Comparison of ENCODE assay signal across 25 cellular contexts in genomic region chrX:153930011-153930910, GRCh38. TPM values are rescaled to one million over a fixed set of nuclear protein-coding genes. Genes with fewer than 3 reads are reported as not detected.
DNase-seq lines count a peak whose midpoint lies in the region; ATAC-seq, FAIRE-seq and TF ChIP-seq lines count a peak whose summit lies in the region.
"Had no signal": no experiment of that assay in that cellular context is flagged by ENCODE, and none has a peak within 500 bp of the region (broad histone marks: within the 10 kb centered on the region; RNA-seq: fewer than 3 reads in every experiment).

No MANE protein-coding gene starts in this region.

- H3K36me3 ChIP-seq in KOPT-K1 (ENCODE audit: insufficient read depth, low read length) = peaks cover 40% of the 10 kb centered on the region
- peaks cover 4% of the 10 kb centered on the region for H3K36me3 ChIP-seq in astrocyte (ENCODE audit: insufficient read depth, low read length)

- no peak overlapping the region for H3K4me2 ChIP-seq in astrocyte (ENCODE audit: low read length)

- H3K4me1 Mint-ChIP-seq in activated naive CD8-positive, alpha-beta T cell (ENCODE audit: low read depth) = peaks cover 21% of the 10 kb centered on the region
- H3K4me1 Mint-ChIP-seq in activated naive CD8-positive, alpha-beta T cell treated with anti-CD3 and anti-CD28 coated beads, Interleukin-2, amount 50 U/mL, for 24 hours = peaks cover 24% of the 10 kb centered on the region
- no peaks in the 10 kb centered on the region for H3K4me1 Mint-ChIP-seq in astrocyte (ENCODE audit: low read depth, unreplicated experiment)
- H3K4me1 Mint-ChIP-seq in stimulated activated naive B cell treated with anti-CD40 and anti-IgM and Interleukin-4, amounts not matched to agents 10 μg/mL and 1 μg/mL and 100 μg/mL, for 72 hours = peaks cover 35 to 48% of the 10 kb centered on the region in 2 donors

- peak overlapping the region; percentile 84 for H3K27ac ChIP-seq in KOPT-K1 (ENCODE audit: low read depth, low read length, poor library complexity, severe bottlenecking)
- H3K27ac ChIP-seq in astrocyte (ENCODE audit: low read depth, low read length) = no peak overlapping the region
- H3K27ac ChIP-seq: thyroid gland had no signal

- TF ChIP-seq CTCF in astrocyte (IDR thresholded peaks at IDR 0.05; ENCODE audit: insufficient read depth, low read depth, low read length) (no peak), GM13977 (IDR thresholded peaks at IDR 0.05; ENCODE audit: extremely low read depth, insufficient read depth, missing control alignments) (no peak)

- no peak for ATAC-seq in activated naive CD8-positive, alpha-beta T cell treated with anti-CD3 and anti-CD28 coated beads, Interleukin-2, amount 50 U/mL, for 24 hours
- ATAC-seq in stimulated activated naive B cell treated with anti-CD40 and anti-IgM and Interleukin-4, amounts not matched to agents 10 μg/mL and 1 μg/mL and 100 μg/mL, for 72 hours (replicated peaks) = no peak
- no peak for ATAC-seq in GM21737 (IDR thresholded peaks at IDR 0.05; ENCODE audit: unreplicated experiment)
- ATAC-seq: body of pancreas; Right ventricle myocardium inferior; stimulated activated memory B cell treated with anti-CD40 and anti-IgM and Interleukin-4, amounts not matched to agents 10 μg/mL and 1 μg/mL and 100 μg/mL, for 72 hours had no signal

- no peak overlapping the region for H3K4me3 ChIP-seq in astrocyte (ENCODE audit: insufficient read depth, low read depth, low read length)
- H3K4me3 ChIP-seq: body of pancreas, HAP-1, thyroid gland had no signal

- H3K9me3 ChIP-seq in KOPT-K1 (ENCODE audit: insufficient read depth, low read length, poor library complexity, severe bottlenecking) = no peaks in the 10 kb centered on the region
- no peaks in the 10 kb centered on the region for H3K9me3 ChIP-seq in astrocyte (ENCODE audit: insufficient read depth, low read depth, low read length)
- H3K9me3 ChIP-seq: body of pancreas, HAP-1, thyroid gland had no signal

- peaks cover 13% of the 10 kb centered on the region for H4K20me1 ChIP-seq in astrocyte (ENCODE audit: insufficient read depth, low read length)

- H3K4me3 Mint-ChIP-seq in activated naive CD8-positive, alpha-beta T cell = peak overlapping the region; percentile 20
- no peak overlapping the region for H3K4me3 Mint-ChIP-seq in activated naive CD8-positive, alpha-beta T cell treated with anti-CD3 and anti-CD28 coated beads, Interleukin-2, amount 50 U/mL, for 24 hours
- H3K4me3 Mint-ChIP-seq in astrocyte (ENCODE audit: unreplicated experiment) = no peak overlapping the region
- H3K4me3 Mint-ChIP-seq in stimulated activated naive B cell treated with anti-CD40 and anti-IgM and Interleukin-4, amounts not matched to agents 10 μg/mL and 1 μg/mL and 100 μg/mL, for 72 hours = peak overlapping the region; percentile 21 to 43
- H3K4me3 Mint-ChIP-seq: activated naive CD4-positive, alpha-beta T cell treated with anti-CD3 and anti-CD28 coated beads, Interleukin-2, amount 50 U/mL, for 24 hours; mesothelial cell of epicardium; stimulated activated memory B cell treated with anti-CD40 and anti-IgM and Interleukin-4, amounts not matched to agents 10 μg/mL and 1 μg/mL and 100 μg/mL, for 72 hours had no signal

- no peaks in the 10 kb centered on the region for H3K27me3 ChIP-seq in astrocyte (ENCODE audit: insufficient read depth, low read length)
- H3K27me3 ChIP-seq: body of pancreas, thyroid gland had no signal

- peaks cover 12% of the 10 kb centered on the region for H3K4me1 ChIP-seq in astrocyte (ENCODE audit: insufficient read depth, low read length)

- H3K79me2 ChIP-seq in astrocyte (ENCODE audit: insufficient read depth, low read length) = peaks cover 34% of the 10 kb centered on the region

- no peak for FAIRE-seq in astrocyte (lab: Jason Lieb, UNC)
- FAIRE-seq: colon, TTC549 had no signal

- H3K9ac ChIP-seq in astrocyte (ENCODE audit: low read length) = no peak overlapping the region

- H3K27ac Mint-ChIP-seq in activated naive CD8-positive, alpha-beta T cell = no peak overlapping the region
- H3K27ac Mint-ChIP-seq in activated naive CD8-positive, alpha-beta T cell treated with anti-CD3 and anti-CD28 coated beads, Interleukin-2, amount 50 U/mL, for 24 hours = no peak overlapping the region
- peak overlapping the region; percentile 41 for H3K27ac Mint-ChIP-seq in astrocyte (ENCODE audit: unreplicated experiment)
- H3K27ac Mint-ChIP-seq in stimulated activated naive B cell treated with anti-CD40 and anti-IgM and Interleukin-4, amounts not matched to agents 10 μg/mL and 1 μg/mL and 100 μg/mL, for 72 hours = peak overlapping the region; percentile 69
- H3K27ac Mint-ChIP-seq: activated naive CD4-positive, alpha-beta T cell treated with anti-CD3 and anti-CD28 coated beads, Interleukin-2, amount 50 U/mL, for 24 hours; mesothelial cell of epicardium; progenitor cell of endocrine pancreas had no signal

- no peaks in the 10 kb centered on the region for H3K27me3 Mint-ChIP-seq in activated naive CD8-positive, alpha-beta T cell
- no peaks in the 10 kb centered on the region for H3K27me3 Mint-ChIP-seq in activated naive CD8-positive, alpha-beta T cell treated with anti-CD3 and anti-CD28 coated beads, Interleukin-2, amount 50 U/mL, for 24 hours
- H3K27me3 Mint-ChIP-seq in astrocyte (ENCODE audit: low read depth, unreplicated experiment) = no peaks in the 10 kb centered on the region
- no peaks in the 10 kb centered on the region for H3K27me3 Mint-ChIP-seq in stimulated activated naive B cell treated with anti-CD40 and anti-IgM and Interleukin-4, amounts not matched to agents 10 μg/mL and 1 μg/mL and 100 μg/mL, for 72 hours
- H3K27me3 Mint-ChIP-seq: activated CD4-positive, alpha-beta T cell treated with anti-CD3 and anti-CD28 coated beads, Interleukin-2, amount 10 ng/mL, durations not matched to agents 24 days and 14 days; activated naive CD4-positive, alpha-beta T cell treated with anti-CD3 and anti-CD28 coated beads, Interleukin-2, amount 50 U/mL, for 24 hours; progenitor cell of endocrine pancreas; stimulated activated memory B cell treated with anti-CD40 and anti-IgM and Interleukin-4, amounts not matched to agents 10 μg/mL and 1 μg/mL and 100 μg/mL, for 72 hours had no signal

- peaks cover 2% of the 10 kb centered on the region for H3K36me3 Mint-ChIP-seq in activated naive CD8-positive, alpha-beta T cell
- H3K36me3 Mint-ChIP-seq in activated naive CD8-positive, alpha-beta T cell treated with anti-CD3 and anti-CD28 coated beads, Interleukin-2, amount 50 U/mL, for 24 hours (ENCODE audit: low read depth) = peaks cover 22% of the 10 kb centered on the region
- no peaks in the 10 kb centered on the region for H3K36me3 Mint-ChIP-seq in astrocyte (ENCODE audit: low read depth, unreplicated experiment)
- peaks cover 11 to 45% of the 10 kb centered on the region in 2 donors for H3K36me3 Mint-ChIP-seq in stimulated activated naive B cell treated with anti-CD40 and anti-IgM and Interleukin-4, amounts not matched to agents 10 μg/mL and 1 μg/mL and 100 μg/mL, for 72 hours

- no peak overlapping the region for H2AFZ ChIP-seq in astrocyte (ENCODE audit: low read depth, low read length)

- H3K9me3 Mint-ChIP-seq in activated naive CD8-positive, alpha-beta T cell (ENCODE audit: low read depth) = no peaks in the 10 kb centered on the region
- H3K9me3 Mint-ChIP-seq in activated naive CD8-positive, alpha-beta T cell treated with anti-CD3 and anti-CD28 coated beads, Interleukin-2, amount 50 U/mL, for 24 hours = no peaks in the 10 kb centered on the region
- H3K9me3 Mint-ChIP-seq in astrocyte (ENCODE audit: unreplicated experiment) = no peaks in the 10 kb centered on the region
- H3K9me3 Mint-ChIP-seq in stimulated activated naive B cell treated with anti-CD40 and anti-IgM and Interleukin-4, amounts not matched to agents 10 μg/mL and 1 μg/mL and 100 μg/mL, for 72 hours = no peaks in the 10 kb centered on the region
- H3K9me3 Mint-ChIP-seq: activated CD4-positive, alpha-beta T cell treated with anti-CD3 and anti-CD28 coated beads, Interleukin-2, amount 10 ng/mL, durations not matched to agents 24 days and 14 days; activated naive CD4-positive, alpha-beta T cell treated with anti-CD3 and anti-CD28 coated beads, Interleukin-2, amount 50 U/mL, for 24 hours; mesothelial cell of epicardium; stimulated activated memory B cell treated with anti-CD40 and anti-IgM and Interleukin-4, amounts not matched to agents 10 μg/mL and 1 μg/mL and 100 μg/mL, for 72 hours had no signal

- no peak for DNase-seq in activated naive CD8-positive, alpha-beta T cell treated with anti-CD3 and anti-CD28 coated beads, Interleukin-2, amount 50 U/mL, for 24 hours
- DNase-seq in astrocyte (ENCODE audit: low read depth) = no peak
- DNase-seq in stimulated activated naive B cell treated with anti-CD40 and anti-IgM and Interleukin-4, amounts not matched to agents 10 μg/mL and 1 μg/mL and 100 μg/mL, for 72 hours = no peak
- no peak for DNase-seq in GM13977 (ENCODE audit: low spot score)
- no peak for DNase-seq in AG08396 (ENCODE audit: low spot score)
- DNase-seq: activated CD4-positive, alpha-beta T cell treated with anti-CD3 and anti-CD28 coated beads, Interleukin-2, amount 10 ng/mL, durations not matched to agents 24 days and 14 days; body of pancreas; EL; glutamatergic neuron; MM.1S; NCI-H1436 treated with DMSO at 0.1 percent for 48 hours; NCI-H524 treated with DMSO at 0.1 percent for 48 hours; SW 1271; thyroid gland had no signal

- in situ Hi-C loops in GM13977 (cut with MboI; ENCODE audit: low pct_unique_long_range_greater_than_20kb, low sequenced_read_pairs, unreplicated experiment) = loop anchor here (25.0 kb wide), 1 partner anchor 968 kb away; no protein-coding TSS in a partner anchor

RNA-seq across cellular contexts. Expression of gene ARHGAP4, which starts 4.2 kb away (rescaled TPM):
- total RNA-seq in astrocyte = 3.9 and 4.3 TPM in 2 replicates

RNA-seq across cellular contexts. Expression of gene NAA10, which starts 4.6 kb away (rescaled TPM):
- total RNA-seq in astrocyte = 134 and 144 TPM in 2 replicates

RNA-seq across cellular contexts. Expression of gene RENBP, which starts 14.2 kb away (rescaled TPM):
- total RNA-seq in astrocyte = 1.7 and 2.2 TPM in 2 replicates

RNA-seq across cellular contexts. Expression of gene AVPR2, which starts 25.8 kb away (rescaled TPM):
- total RNA-seq in astrocyte = not detected in 2 replicates
- total RNA-seq: activated CD4-positive, alpha-beta T cell treated with anti-CD3 and anti-CD28 coated beads, Interleukin-2, amount 10 ng/mL, durations not matched to agents 24 days and 14 days; mesothelial cell of epicardium; progenitor cell of endocrine pancreas had no signal

RNA-seq across cellular contexts. Expression of gene HCFC1, which starts 41.4 kb away (rescaled TPM):
- 58.1 and 61.2 TPM in 2 replicates for total RNA-seq in astrocyte

Comparison
In these comparisons a context has a peak if more than half of its experiments do, and no peak if none do; other contexts are left out.
1. H3K4me3 Mint-ChIP-seq: peak in activated naive CD8-positive, alpha-beta T cell (single experiment) and stimulated activated naive B cell treated with anti-CD40 and anti-IgM and Interleukin-4, amounts not matched to agents 10 μg/mL and 1 μg/mL and 100 μg/mL, for 72 hours (2 of 2); none in activated naive CD8-positive, alpha-beta T cell treated with anti-CD3 and anti-CD28 coated beads, Interleukin-2, amount 50 U/mL, for 24 hours (single experiment) and astrocyte (single experiment).
2. H3K27ac Mint-ChIP-seq: peak in astrocyte (single experiment) and stimulated activated naive B cell treated with anti-CD40 and anti-IgM and Interleukin-4, amounts not matched to agents 10 μg/mL and 1 μg/mL and 100 μg/mL, for 72 hours (single experiment); none in activated naive CD8-positive, alpha-beta T cell (single experiment) and activated naive CD8-positive, alpha-beta T cell treated with anti-CD3 and anti-CD28 coated beads, Interleukin-2, amount 50 U/mL, for 24 hours (single experiment).